25 cellular contexts compared by ENCODE assay signal in the genomic region with DNA sequence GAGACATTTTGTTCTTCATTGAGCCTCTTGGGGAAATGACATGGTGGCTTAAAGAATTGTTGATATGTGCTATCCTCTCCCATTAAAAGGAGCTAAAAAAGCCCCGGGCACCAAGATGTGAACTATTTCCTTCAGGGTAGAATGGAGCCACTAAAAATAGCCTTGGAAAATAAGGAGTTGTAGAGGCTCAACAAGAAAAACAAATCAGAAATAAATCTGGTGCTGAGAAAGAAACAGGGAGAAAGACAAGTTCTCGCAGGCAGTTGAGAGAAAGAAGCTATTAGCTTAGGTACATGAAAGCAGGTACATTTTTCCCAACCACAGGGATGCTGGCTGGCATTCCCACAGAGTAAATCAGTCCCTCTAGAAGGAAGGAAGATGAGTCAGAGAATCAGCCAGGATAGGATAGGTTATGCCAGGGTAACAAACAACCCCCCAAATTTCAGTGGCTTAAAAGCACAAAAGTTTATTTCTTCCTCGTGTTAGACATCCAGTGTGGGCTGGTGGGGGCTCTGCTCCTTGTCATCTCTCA.
DNase-seq lines count a peak whose midpoint lies in the region; ATAC-seq, FAIRE-seq and TF ChIP-seq lines count a peak whose summit lies in the region.
"Had no signal": no experiment of that assay in that cellular context is flagged by ENCODE, and none has a peak within 500 bp of the region (broad histone marks: within the 10 kb centered on the region; RNA-seq: fewer than 3 reads in every experiment).

No MANE protein-coding gene starts in this region.

- H2AK5ac ChIP-seq in IMR-90 (ENCODE audit: low read depth, low read length) = no peak overlapping the region

- H3K79me2 ChIP-seq in GM12878 (ENCODE audit: control insufficient read depth, insufficient read depth, low read length) = no peaks in the 10 kb centered on the region

- no peak for TF ChIP-seq RAD21 in IMR-90 (IDR thresholded peaks at IDR 0.05; ENCODE audit: low read length)
- TF ChIP-seq RAD21 in GM12878 (IDR thresholded peaks at IDR 0.05; ENCODE audit: insufficient read depth, low read depth, low read length) = no peak

- TF ChIP-seq POLR2A in IMR-90 (IDR thresholded peaks at IDR 0.05; ENCODE audit: low read depth, low read length) (no peak), GM12878 (IDR thresholded peaks at IDR 0.05; ENCODE audit: low read depth, low read length) (no peak)

- no peak overlapping the region for H3K27ac ChIP-seq in IMR-90 (ENCODE audit: insufficient read depth, low read length)
- H3K27ac ChIP-seq in GM12878 (ENCODE audit: control insufficient read depth, insufficient read depth) = no peak overlapping the region
- H3K27ac ChIP-seq: Peyer's patch, SJCRH30, skin epidermis, upper lobe of left lung had no signal

- no peak overlapping the region for H4K5ac ChIP-seq in IMR-90 (ENCODE audit: low read depth, low read length)

- H3K4ac ChIP-seq in IMR-90 (ENCODE audit: low read depth, low read length) = no peak overlapping the region

- no CpG with 5 or more reads among the region's 3 CpGs for WGBS in IMR-90 (ENCODE audit: extremely low coverage in 2 of 2, insufficient read length in 1 of 2), 2 experiments
- 29% methylated on average over 3 of the region's 3 CpGs for WGBS in GM12878 (ENCODE audit: insufficient coverage, insufficient replicate concordance, low lambda C conversion rate, missing lambda C conversion rate)

- H2BK15ac ChIP-seq in IMR-90 (ENCODE audit: low read depth, low read length) = no peak overlapping the region

- H3K56ac ChIP-seq in IMR-90 (ENCODE audit: extremely low read depth, insufficient read depth, low read length) = no peak overlapping the region

- H3K9me1 ChIP-seq in IMR-90 (ENCODE audit: insufficient read depth, low read length) = peaks cover 5% of the 10 kb centered on the region

- no peaks in the 10 kb centered on the region for H4K20me1 ChIP-seq in IMR-90 (ENCODE audit: insufficient read depth, low read length)
- H4K20me1 ChIP-seq in GM12878 (ENCODE audit: control insufficient read depth, insufficient read depth) = no peaks in the 10 kb centered on the region; the same call in 1 of the 2 replicates

- H3K9me3 ChIP-seq in IMR-90 (ENCODE audit: control insufficient read depth, insufficient read depth, low read length) (no peaks in the 10 kb centered on the region), GM12878 (replicated peaks; ENCODE audit: control insufficient read depth, insufficient read depth, low read length) (no peaks in the 10 kb centered on the region)
- H3K9me3 ChIP-seq: Peyer's patch, SJCRH30, upper lobe of left lung had no signal

- H2AK9ac ChIP-seq in IMR-90 (replicated peaks; ENCODE audit: low read depth, low read length, poor library complexity) = no peak overlapping the region

- in situ Hi-C loops in IMR-90 (cut with MboI; ENCODE audit: low sequenced_read_pairs) = no loop called here
- in situ Hi-C loops in GM12878 (cut with MboI) = no loop called here

- no peak overlapping the region for H4K8ac ChIP-seq in IMR-90 (ENCODE audit: low read depth in 2 of 2, low read length in 2 of 2)

- H3K9ac ChIP-seq in IMR-90 (ENCODE audit: low read depth, low read length) = no peak overlapping the region
- H3K9ac ChIP-seq in GM12878 (ENCODE audit: control insufficient read depth, insufficient read depth, low read length) = no peak overlapping the region

- H2BK5ac ChIP-seq in IMR-90 (ENCODE audit: low read depth, low read length, poor library complexity, severe bottlenecking) = no peak overlapping the region

- intact Hi-C loops in IMR-90 (cut with micrococcal nuclease) (no loop called here), GM12878 (cut with micrococcal nuclease; ENCODE audit: unreplicated experiment) (no loop called here)

- ATAC-seq in IMR-90 (ENCODE audit: low read depth) = no peak
- no peak for ATAC-seq in GM12878
- ATAC-seq in HG02884 (IDR thresholded peaks at IDR 0.05; ENCODE audit: unreplicated experiment) = no peak
- ATAC-seq: GM23338 had no signal

- H3K4me1 ChIP-seq in IMR-90 (ENCODE audit: control insufficient read depth, insufficient read depth, low read length) (no peaks in the 10 kb centered on the region), GM12878 (ENCODE audit: control insufficient read depth, insufficient read depth, low read length) (no peaks in the 10 kb centered on the region)
- H3K4me1 ChIP-seq: SJCRH30 had no signal

- dilution Hi-C loops in IMR-90 (cut with HindIII; ENCODE audit: low sequenced_read_pairs, unreplicated experiment) = no loop called here

- no peak overlapping the region for H3K18ac ChIP-seq in IMR-90 (ENCODE audit: low read depth, low read length)

- no peak for TF ChIP-seq EP300 in GM12878 (IDR thresholded peaks at IDR 0.05; ENCODE audit: borderline replicate concordance in 1 of 2, control insufficient read depth in 1 of 2, low read depth in 2 of 2, low read length in 2 of 2)

- FAIRE-seq in GM12878 (lab: Jason Lieb, UNC) = no peak
- FAIRE-seq in urothelium cell line (lab: Jason Lieb, UNC) = no peak
- FAIRE-seq: D721Med, endometrium had no signal

- no peak overlapping the region for H3K23ac ChIP-seq in IMR-90 (ENCODE audit: low read depth, low read length)

- H2BK20ac ChIP-seq in IMR-90 (ENCODE audit: low read depth, low read length) = no peak overlapping the region

- H2AFZ ChIP-seq in IMR-90 (replicated peaks; ENCODE audit: low read length, poor library complexity) = no peak overlapping the region
- no peak overlapping the region for H2AFZ ChIP-seq in GM12878 (ENCODE audit: control insufficient read depth, low read depth, low read length)
- H2AFZ ChIP-seq: GM23338 had no signal

- H3K79me1 ChIP-seq in IMR-90 (ENCODE audit: low read depth in 1 of 2, low read length in 2 of 2) = no peaks in the 10 kb centered on the region

- SMC1A ChIA-PET in GM12878 (lab: Charles Lee; ENCODE audit: uncharacterized antibody, unreplicated experiment) = interaction anchor here (1.0 kb wide), 1 partner anchor 25 kb away, joined by 4 read pairs; no protein-coding TSS in a partner anchor

- no peaks in the 10 kb centered on the region for H3K36me3 ChIP-seq in IMR-90 (ENCODE audit: control insufficient read depth, insufficient read depth, low read length)
- no peaks in the 10 kb centered on the region for H3K36me3 ChIP-seq in GM12878 (ENCODE audit: control insufficient read depth in 2 of 2, insufficient read depth in 2 of 2, low read length in 1 of 2)
- H3K36me3 ChIP-seq: Peyer's patch, SJCRH30, upper lobe of left lung had no signal

- H3K4me2 ChIP-seq in IMR-90 (ENCODE audit: low read depth, low read length) (no peak overlapping the region), GM12878 (ENCODE audit: control insufficient read depth, insufficient read depth) (peak overlapping the region; percentile 38; the same call in 1 of the 2 replicates)
- H3K4me2 ChIP-seq: GM23338 had no signal

- BruUV-seq in IMR-90 (replicated peaks; lab: Mats Ljungman, UMichigan) = no TSS peak
- no TSS peak for BruUV-seq in GM12878 (replicated peaks; lab: Mats Ljungman, UMichigan)

- peak overlapping the region; percentile 8; the same call in 1 of the 2 replicates for H2BK120ac ChIP-seq in IMR-90 (ENCODE audit: low read depth, low read length)

- CTCF ChIA-PET in IMR-90 (lab: Yijun Ruan, JAX) = interaction anchor here (1.7 kb wide), 1 partner anchor 65 kb away, joined by 3 read pairs; no protein-coding TSS in a partner anchor
- CTCF ChIA-PET in GM12878 (lab: Yijun Ruan, JAX) = no interaction called here

- H4K91ac ChIP-seq in IMR-90 (ENCODE audit: insufficient read depth, low read depth, low read length) = no peak overlapping the region

- POLR2A ChIA-PET in IMR-90 (lab: Charles Lee; ENCODE audit: unreplicated experiment) = no interaction called here
- POLR2A ChIA-PET in GM12878 (lab: Charles Lee) = no interaction called here

- H3K4me3 ChIP-seq in IMR-90 (ENCODE audit: insufficient read depth, low read depth, low read length) (no peak overlapping the region), GM12878 (no peak overlapping the region)
- H3K4me3 ChIP-seq: GM23338, Peyer's patch, SJCRH30, skin epidermis, upper lobe of left lung had no signal

- DNase-seq in IMR-90 = no peak
- no peak for DNase-seq in GM12878 (ENCODE audit: low read depth, low spot score)
- peak; percentile 80 for DNase-seq in kidney tubule cell (ENCODE audit: low spot score)
- DNase-seq in urothelium cell line (ENCODE audit: low spot score) = peak; percentile 56
- DNase-seq in middle frontal gyrus (ENCODE audit: extremely low spot score, low spot score) = no peak
- DNase-seq in NCI-H1436 (lab: John Stamatoyannopoulos, UW) = no peak
- DNase-seq: activated CD4-positive, alpha-beta memory T cell treated with anti-CD3 and anti-CD28 coated beads, Interleukin-2, amount 10 ng/mL, durations not matched to agents 7 days and 5 days; activated CD8-positive, alpha-beta memory T cell treated with anti-CD3 and anti-CD28 coated beads, Interleukin-2, amount 50 U/mL, for 48 hours; anterior cingulate cortex; caudate nucleus; dermis blood vessel endothelial cell; EL; HFFc6; NCI-H1048; NCI-H1694 treated with DMSO at 0.1 percent for 48 hours; NCI-H2171; NCI-H526; Peyer's patch; SJCRH30; upper lobe of left lung had no signal

- TF ChIP-seq CTCF in IMR-90 (conservative IDR thresholded peaks at IDR 0.05; ENCODE audit: low read depth, low read length) (no peak), GM12878 (IDR thresholded peaks at IDR 0.05 in 2 of 3, conservative IDR thresholded peaks at IDR 0.05 in 1 of 3; ENCODE audit: control insufficient read depth in 2 of 3, extremely low read depth in 1 of 3, insufficient read depth in 1 of 3, low read depth in 3 of 3, low read length in 3 of 3) (no peak)

- H3K14ac ChIP-seq in IMR-90 (replicated peaks; ENCODE audit: low read depth, low read length) = no peak overlapping the region

- RAD21 ChIA-PET in GM12878 (lab: Charles Lee; ENCODE audit: unreplicated experiment) = interaction anchor here (1.0 kb wide), 1 partner anchor 444 kb away, joined by 3 read pairs; no protein-coding TSS in a partner anchor

- no peaks in the 10 kb centered on the region for H3K27me3 ChIP-seq in IMR-90 (ENCODE audit: control insufficient read depth, insufficient read depth, low read length)
- H3K27me3 ChIP-seq in GM12878 (replicated peaks in 1 of 2; ENCODE audit: control insufficient read depth in 2 of 2, insufficient read depth in 2 of 2, low read length in 1 of 2) = peaks cover 0 to 1% of the 10 kb centered on the region in 2 experiments; a peak in 1 of 4 replicates
- H3K27me3 ChIP-seq: Peyer's patch, upper lobe of left lung had no signal

TF ChIP-seq in GM12878, 131 proteins besides CTCF, POLR2A, EP300 and RAD21:
- TF ChIP-seq, protein P1, sequence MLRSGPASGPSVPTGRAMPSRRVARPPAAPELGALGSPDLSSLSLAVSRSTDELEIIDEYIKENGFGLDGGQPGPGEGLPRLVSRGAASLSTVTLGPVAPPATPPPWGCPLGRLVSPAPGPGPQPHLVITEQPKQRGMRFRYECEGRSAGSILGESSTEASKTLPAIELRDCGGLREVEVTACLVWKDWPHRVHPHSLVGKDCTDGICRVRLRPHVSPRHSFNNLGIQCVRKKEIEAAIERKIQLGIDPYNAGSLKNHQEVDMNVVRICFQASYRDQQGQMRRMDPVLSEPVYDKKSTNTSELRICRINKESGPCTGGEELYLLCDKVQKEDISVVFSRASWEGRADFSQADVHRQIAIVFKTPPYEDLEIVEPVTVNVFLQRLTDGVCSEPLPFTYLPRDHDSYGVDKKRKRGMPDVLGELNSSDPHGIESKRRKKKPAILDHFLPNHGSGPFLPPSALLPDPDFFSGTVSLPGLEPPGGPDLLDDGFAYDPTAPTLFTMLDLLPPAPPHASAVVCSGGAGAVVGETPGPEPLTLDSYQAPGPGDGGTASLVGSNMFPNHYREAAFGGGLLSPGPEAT (IDR thresholded peaks at IDR 0.05; ENCODE audit: low read depth) = no peak

Comparison
In these comparisons a context has a peak if more than half of its experiments do, and no peak if none do; other contexts are left out.
1. DNase-seq: peak in kidney tubule cell (single experiment) and urothelium cell line (single experiment); none in IMR-90 (single experiment), GM12878 (single experiment), middle frontal gyrus (single experiment) and NCI-H1436 (single experiment).